In genomic region chr11:17328856-17329490, GRCh38 we compare ENCODE assay signal across 18 cellular contexts. TPM values are rescaled to one million over a fixed set of nuclear protein-coding genes. Genes with fewer than 3 reads are reported as not detected.
DNase-seq lines count a peak whose midpoint lies in the region; ATAC-seq and TF ChIP-seq lines count a peak whose summit lies in the region.
"Had no signal": no experiment of that assay in that cellular context is flagged by ENCODE, and none has a peak within 500 bp of the region (broad histone marks: within the 10 kb centered on the region; RNA-seq: fewer than 3 reads in every experiment).

No MANE protein-coding gene starts in this region.

- DNase-seq in NCI-H524 (lab: John Stamatoyannopoulos, UW) = peak; percentile 21 to 64
- DNase-seq in NCI-H524 treated with DMSO at 0.1 percent for 48 hours (lab: John Stamatoyannopoulos, UW) = no peak
- peak; percentile 47 for DNase-seq in Karpas-422
- no peak for DNase-seq in WTC11 (ENCODE audit: low spot score)
- peak; percentile 16 for DNase-seq in neural progenitor cell (ENCODE audit: low spot score)
- no peak for DNase-seq in COLO668 (lab: John Stamatoyannopoulos, UW; ENCODE audit: unreplicated experiment)
- DNase-seq: activated CD4-positive, alpha-beta T cell treated with anti-CD3 and anti-CD28 coated beads for 48 hours; activated naive CD4-positive, alpha-beta T cell treated with anti-CD3 and anti-CD28 coated beads for 36 hours; activated T-cell treated with anti-CD3 and anti-CD28 coated beads for 4 hours; CD8-positive, alpha-beta memory T cell; dermis blood vessel endothelial cell; GF-D8; HCEC 1CT; NCI-H1048; retina; SK-N-SH had no signal

- TF ChIP-seq CTCF in WTC11 (IDR thresholded peaks at IDR 0.05) = peak; percentile 27; the same call in 1 of the 2 replicates
- TF ChIP-seq CTCF in neural progenitor cell (IDR thresholded peaks at IDR 0.05) = peak; percentile 35

- H3K4me2 ChIP-seq in Karpas-422 (ENCODE audit: low read depth, low read length, poor library complexity, severe bottlenecking) = no peak overlapping the region
- H3K4me2 ChIP-seq in neural progenitor cell = no peak overlapping the region
- H3K4me2 ChIP-seq: SK-N-SH had no signal

- H3K27me3 Mint-ChIP-seq in WTC11 (ENCODE audit: low read depth) (no peaks in the 10 kb centered on the region; the same call in 1 of the 2 replicates), neural progenitor cell (ENCODE audit: insufficient read depth, low read depth) (no peaks in the 10 kb centered on the region)
- H3K27me3 Mint-ChIP-seq: CD8-positive, alpha-beta memory T cell had no signal

- H2AFZ ChIP-seq in Karpas-422 (ENCODE audit: low read length) (no peak overlapping the region), neural progenitor cell (replicated peaks) (no peak overlapping the region)

- peaks cover 4% of the 10 kb centered on the region; the same call in 1 of the 2 replicates for H3K36me3 ChIP-seq in Karpas-422 (ENCODE audit: insufficient read depth, low read length)
- H3K36me3 ChIP-seq in neural progenitor cell = no peaks in the 10 kb centered on the region

- no peaks in the 10 kb centered on the region for H3F3A ChIP-seq in neural progenitor cell (ENCODE audit: low read depth)

- H3K36me3 Mint-ChIP-seq in WTC11 = no peaks in the 10 kb centered on the region
- H3K36me3 Mint-ChIP-seq in neural progenitor cell = peaks cover 3% of the 10 kb centered on the region

- H3K4me1 Mint-ChIP-seq in WTC11 (no peaks in the 10 kb centered on the region), neural progenitor cell (no peaks in the 10 kb centered on the region)

- H3K27ac ChIP-seq in Karpas-422 (ENCODE audit: low read length) (no peak overlapping the region), neural progenitor cell (no peak overlapping the region)

- ATAC-seq in WTC11 (peak; percentile 91), HG03045 (IDR thresholded peaks at IDR 0.05; ENCODE audit: unreplicated experiment) (no peak), GM21737 (IDR thresholded peaks at IDR 0.05; ENCODE audit: unreplicated experiment) (no peak)

- H3K4me3 Mint-ChIP-seq in WTC11 = no peak overlapping the region
- H3K4me3 Mint-ChIP-seq in neural progenitor cell = no peak overlapping the region
- H3K4me3 Mint-ChIP-seq: activated naive CD4-positive, alpha-beta T cell treated with anti-CD3 and anti-CD28 coated beads for 36 hours; CD8-positive, alpha-beta memory T cell had no signal

- no peaks in the 10 kb centered on the region for H3K9me2 ChIP-seq in Karpas-422 (replicated peaks; ENCODE audit: insufficient read depth, low read length)
- H3K9me2 ChIP-seq: SK-N-SH had no signal

- no peak overlapping the region for H3K9ac ChIP-seq in Karpas-422 (ENCODE audit: low read length)
- H3K9ac ChIP-seq in neural progenitor cell = no peak overlapping the region
- H3K9ac ChIP-seq: SK-N-SH had no signal

- H3K9me3 ChIP-seq in Karpas-422 (ENCODE audit: low read length) (no peaks in the 10 kb centered on the region), neural progenitor cell (ENCODE audit: low read depth) (no peaks in the 10 kb centered on the region)
- H3K9me3 ChIP-seq: SK-N-SH had no signal

- H3K4me1 ChIP-seq in Karpas-422 (ENCODE audit: low read length) = peaks cover 17% of the 10 kb centered on the region
- no peaks in the 10 kb centered on the region for H3K4me1 ChIP-seq in neural progenitor cell

- no peaks in the 10 kb centered on the region for H3K9me3 Mint-ChIP-seq in WTC11
- H3K9me3 Mint-ChIP-seq in neural progenitor cell = no peaks in the 10 kb centered on the region
- H3K9me3 Mint-ChIP-seq: activated naive CD4-positive, alpha-beta T cell treated with anti-CD3 and anti-CD28 coated beads for 36 hours; CD8-positive, alpha-beta memory T cell had no signal

- CTCF ChIA-PET in WTC11 (lab: Charles Lee) = interaction anchor here (0.5 to 1.4 kb wide), 10 partner anchors 11 to 502 kb away, joined by 3 to 9 read pairs (median 3); partner anchors contain the start of gene OTOG

- no peak overlapping the region for H3K4me3 ChIP-seq in Karpas-422 (ENCODE audit: low read length)
- no peak overlapping the region for H3K4me3 ChIP-seq in neural progenitor cell

- H4K20me1 ChIP-seq in Karpas-422 (ENCODE audit: insufficient read depth, low read depth, low read length) (no peaks in the 10 kb centered on the region), neural progenitor cell (ENCODE audit: low read depth) (no peaks in the 10 kb centered on the region)

- H3K27me3 ChIP-seq in Karpas-422 (ENCODE audit: low read length) (no peaks in the 10 kb centered on the region), neural progenitor cell (no peaks in the 10 kb centered on the region)

- H3K79me2 ChIP-seq in Karpas-422 (ENCODE audit: low read length) (no peaks in the 10 kb centered on the region), neural progenitor cell (ENCODE audit: low read depth) (no peaks in the 10 kb centered on the region)

- H3K27ac Mint-ChIP-seq in WTC11 = no peak overlapping the region
- no peak overlapping the region for H3K27ac Mint-ChIP-seq in neural progenitor cell
- H3K27ac Mint-ChIP-seq: activated naive CD4-positive, alpha-beta T cell treated with anti-CD3 and anti-CD28 coated beads for 36 hours had no signal

- POLR2A ChIA-PET in WTC11 (lab: Charles Lee) = no interaction called here

TF ChIP-seq in WTC11, 78 proteins besides CTCF, POLR2A, EP300 and RAD21:
- TF ChIP-seq ZNF425 (CRISPR knock-in tag; conservative IDR thresholded peaks at IDR 0.05) (no peak), JUN (CRISPR knock-in tag; IDR thresholded peaks at IDR 0.05) (no peak), FOXP4 (CRISPR knock-in tag; IDR thresholded peaks at IDR 0.05) (no peak), ZNF121 (CRISPR knock-in tag; IDR thresholded peaks at IDR 0.05) (no peak), HMGXB4 (CRISPR knock-in tag; IDR thresholded peaks at IDR 0.05) (no peak), TCF7 (CRISPR knock-in tag; IDR thresholded peaks at IDR 0.05; ENCODE audit: low read depth) (no peak), ELF4 (CRISPR knock-in tag; IDR thresholded peaks at IDR 0.05; ENCODE audit: low read depth) (no peak), USF1 (CRISPR knock-in tag; IDR thresholded peaks at IDR 0.05) (no peak)

RNA-seq across cellular contexts. Expression of gene NCR3LG1, which starts 22.6 kb away (rescaled TPM):
- 26.4 and 38.6 TPM in 2 replicates for total RNA-seq in Karpas-422 (2014; rRNA removed; shearing (Covaris generic); ENCODE audit: low replicate concordance)
- total RNA-seq in WTC11 (2021) (2.0 to 2.7 TPM (median 2.5 TPM) in 3 replicates), neural progenitor cell (ENCODE audit: low replicate concordance) (0.39 and 0.74 TPM in 2 replicates)

RNA-seq across cellular contexts. Expression of gene NUCB2, which starts 52.4 kb away (rescaled TPM):
- 64.3 and 87.9 TPM in 2 replicates for total RNA-seq in Karpas-422 (2014; rRNA removed; shearing (Covaris generic); ENCODE audit: low replicate concordance)
- 16.1 to 20.9 TPM (median 16.7 TPM) in 3 replicates for total RNA-seq in WTC11 (2021)
- total RNA-seq in neural progenitor cell (ENCODE audit: low replicate concordance) = 43.5 and 80.1 TPM in 2 replicates

RNA-seq across cellular contexts. Expression of gene KCNJ11, which starts 59.5 kb away (rescaled TPM):
- total RNA-seq in Karpas-422 (2014; rRNA removed; shearing (Covaris generic); ENCODE audit: low replicate concordance) = 0.26 and 0.58 TPM in 2 replicates
- total RNA-seq in WTC11 (2021) (8.2 to 10.0 TPM (median 8.7 TPM) in 3 replicates), neural progenitor cell (ENCODE audit: low replicate concordance) (1.9 and 5.0 TPM in 2 replicates)

Comparison
In these comparisons a context has a peak if more than half of its experiments do, and no peak if none do; other contexts are left out.
1. DNase-seq: peak in NCI-H524 (2 of 2), Karpas-422 (single experiment) and neural progenitor cell (single experiment); none in NCI-H524 treated with DMSO at 0.1 percent for 48 hours (single experiment), WTC11 (single experiment) and COLO668 (single experiment).